In genomic region chr7:142784096-142784495, GRCh38 we compare ENCODE assay signal across 1 cellular context.
TF ChIP-seq lines count a peak whose summit lies in the region.

No MANE protein-coding gene starts in this region.

TF ChIP-seq in GM12878, 131 proteins besides CTCF, POLR2A, EP300 and RAD21:
- TF ChIP-seq RFX5 (IDR thresholded peaks at IDR 0.05; ENCODE audit: low read depth, low read length) (no peak), SUZ12 (IDR thresholded peaks at IDR 0.05; ENCODE audit: unreplicated experiment) (no peak), PML (IDR thresholded peaks at IDR 0.05; ENCODE audit: low read length) (no peak), SIN3A (IDR thresholded peaks at IDR 0.05; ENCODE audit: low read depth, low read length) (no peak), BRCA1 (IDR thresholded peaks at IDR 0.05; ENCODE audit: low read depth, low read length) (no peak), STAT3 (IDR thresholded peaks at IDR 0.05; ENCODE audit: low read depth, low read length) (no peak), ATF3 (IDR thresholded peaks at IDR 0.05; ENCODE audit: borderline replicate concordance, extremely low read depth, low read depth, low read length) (no peak)
